Comparison of ENCODE assay signal across 8 cellular contexts in the genomic region with DNA sequence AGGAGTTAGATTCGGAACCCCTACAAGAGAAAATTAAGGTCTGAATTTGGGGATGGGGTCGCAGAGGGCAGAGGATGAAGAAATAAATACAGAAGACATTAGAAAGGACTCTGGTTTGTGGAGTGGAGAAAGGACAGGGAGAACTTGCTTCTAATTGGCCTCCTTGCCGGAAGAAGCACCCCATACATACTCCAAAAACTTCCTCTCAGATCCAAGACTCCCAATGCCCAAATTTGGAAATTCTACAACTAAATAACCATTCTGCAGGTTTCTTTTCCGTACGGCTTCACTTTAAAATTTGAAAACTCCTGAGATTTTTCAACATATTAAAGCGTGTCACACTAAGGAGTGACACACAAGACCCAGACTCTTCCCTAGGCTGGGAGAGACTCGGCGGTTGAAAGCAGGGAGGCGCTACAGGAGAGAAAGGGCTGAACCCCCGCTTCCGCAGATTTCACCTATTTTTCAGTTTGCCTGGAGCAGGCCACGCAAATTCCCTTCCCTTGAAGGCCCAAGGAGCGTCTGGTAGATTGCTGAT. TPM values are rescaled to one million over a fixed set of nuclear protein-coding genes. Genes with fewer than 3 reads are reported as not detected.
A peak's percentile ranks its signal among the peaks of the same experiment; 100 is the strongest.
DNase-seq lines count a peak whose midpoint lies in the region; ATAC-seq and TF ChIP-seq lines count a peak whose summit lies in the region.

No MANE protein-coding gene starts in this region.

- peak overlapping the region; percentile 88 for H3K4me2 ChIP-seq in DOHH2 (ENCODE audit: low read length)

- no peaks in the 10 kb centered on the region for H3K9me3 ChIP-seq in DOHH2 (ENCODE audit: control insufficient read depth, insufficient read depth, low read length)
- no peaks in the 10 kb centered on the region for H3K9me3 ChIP-seq in HUES48 (ENCODE audit: control insufficient read depth, insufficient read depth, low read length)

- H3K36me3 Mint-ChIP-seq in activated naive CD8-positive, alpha-beta T cell treated with anti-CD3 and anti-CD28 coated beads, Interleukin-2, amount 50 U/mL, for 24 hours (ENCODE audit: low read depth): peaks cover 61% of the 10 kb centered on the region
- peaks cover 32 to 52% of the 10 kb centered on the region in 2 donors for H3K36me3 Mint-ChIP-seq in stimulated activated naive B cell treated with anti-CD40 and anti-IgM and Interleukin-4, amounts not matched to agents 10 μg/mL and 1 μg/mL and 100 μg/mL, for 72 hours

- peak overlapping the region; percentile 99 for H3K4me3 ChIP-seq in DOHH2 (ENCODE audit: low read length)
- H3K4me3 ChIP-seq in HUES48 (ENCODE audit: low read depth, low read length): peak overlapping the region; percentile 87

- H3K27ac ChIP-seq in DOHH2 (ENCODE audit: low read depth, low read length) (peak overlapping the region; percentile 88), HUES48 (ENCODE audit: low read depth, low read length) (peak overlapping the region; percentile 100)

- H3K27me3 ChIP-seq in DOHH2 (ENCODE audit: control insufficient read depth, low read length): no peaks in the 10 kb centered on the region
- H3K27me3 ChIP-seq in HUES48 (ENCODE audit: control insufficient read depth, insufficient read depth, low read length): no peaks in the 10 kb centered on the region

- no peaks in the 10 kb centered on the region for H3K9me3 Mint-ChIP-seq in activated naive CD8-positive, alpha-beta T cell treated with anti-CD3 and anti-CD28 coated beads, Interleukin-2, amount 50 U/mL, for 24 hours
- H3K9me3 Mint-ChIP-seq in stimulated activated naive B cell treated with anti-CD40 and anti-IgM and Interleukin-4, amounts not matched to agents 10 μg/mL and 1 μg/mL and 100 μg/mL, for 72 hours: peaks cover 4 to 6% of the 10 kb centered on the region in 2 donors

- no peaks in the 10 kb centered on the region for H3K27me3 Mint-ChIP-seq in activated naive CD8-positive, alpha-beta T cell treated with anti-CD3 and anti-CD28 coated beads, Interleukin-2, amount 50 U/mL, for 24 hours
- no peaks in the 10 kb centered on the region for H3K27me3 Mint-ChIP-seq in stimulated activated naive B cell treated with anti-CD40 and anti-IgM and Interleukin-4, amounts not matched to agents 10 μg/mL and 1 μg/mL and 100 μg/mL, for 72 hours

- peaks cover 60% of the 10 kb centered on the region for H3K36me3 ChIP-seq in DOHH2 (ENCODE audit: control insufficient read depth, low read length)
- peaks cover 40% of the 10 kb centered on the region for H3K36me3 ChIP-seq in HUES48 (ENCODE audit: control insufficient read depth, insufficient read depth, low read length)

- peak overlapping the region; percentile 98 for H3K4me3 Mint-ChIP-seq in activated naive CD8-positive, alpha-beta T cell treated with anti-CD3 and anti-CD28 coated beads, Interleukin-2, amount 50 U/mL, for 24 hours
- peak overlapping the region; percentile 97 to 100 for H3K4me3 Mint-ChIP-seq in stimulated activated naive B cell treated with anti-CD40 and anti-IgM and Interleukin-4, amounts not matched to agents 10 μg/mL and 1 μg/mL and 100 μg/mL, for 72 hours

- no peaks in the 10 kb centered on the region for H3K9me2 ChIP-seq in DOHH2 (replicated peaks; ENCODE audit: control insufficient read depth, low read length)

- peaks cover 40% of the 10 kb centered on the region for H3F3A ChIP-seq in DOHH2 (ENCODE audit: control insufficient read depth, insufficient read depth)

- peak overlapping the region; percentile 98 for H3K9ac ChIP-seq in HUES48 (ENCODE audit: low read depth, low read length)

- peak overlapping the region; percentile 99 for H3K27ac Mint-ChIP-seq in activated naive CD8-positive, alpha-beta T cell treated with anti-CD3 and anti-CD28 coated beads, Interleukin-2, amount 50 U/mL, for 24 hours
- peak overlapping the region; percentile 100 for H3K27ac Mint-ChIP-seq in stimulated activated naive B cell treated with anti-CD40 and anti-IgM and Interleukin-4, amounts not matched to agents 10 μg/mL and 1 μg/mL and 100 μg/mL, for 72 hours

- DNase-seq in activated naive CD8-positive, alpha-beta T cell treated with anti-CD3 and anti-CD28 coated beads, Interleukin-2, amount 50 U/mL, for 24 hours: no peak
- peak; percentile 11 for DNase-seq in iPS-NIHi7 (ENCODE audit: extremely low spot score)
- no peak for DNase-seq in stimulated activated naive B cell treated with anti-CD40 and anti-IgM and Interleukin-4, amounts not matched to agents 10 μg/mL and 1 μg/mL and 100 μg/mL, for 72 hours
- DNase-seq in NCI-H2081 treated with DMSO at 0.1 percent for 48 hours (lab: John Stamatoyannopoulos, UW): no peak
- no peak for DNase-seq in mucosa of gallbladder (ENCODE audit: low spot score)

- no peak for ATAC-seq in activated naive CD8-positive, alpha-beta T cell treated with anti-CD3 and anti-CD28 coated beads, Interleukin-2, amount 50 U/mL, for 24 hours
- ATAC-seq in stimulated activated naive B cell treated with anti-CD40 and anti-IgM and Interleukin-4, amounts not matched to agents 10 μg/mL and 1 μg/mL and 100 μg/mL, for 72 hours (replicated peaks): no peak
- no peak for ATAC-seq in GM21423 (IDR thresholded peaks at IDR 0.05; ENCODE audit: unreplicated experiment)

- peaks cover 65% of the 10 kb centered on the region for H3K4me1 Mint-ChIP-seq in activated naive CD8-positive, alpha-beta T cell treated with anti-CD3 and anti-CD28 coated beads, Interleukin-2, amount 50 U/mL, for 24 hours
- H3K4me1 Mint-ChIP-seq in stimulated activated naive B cell treated with anti-CD40 and anti-IgM and Interleukin-4, amounts not matched to agents 10 μg/mL and 1 μg/mL and 100 μg/mL, for 72 hours: peaks cover 40 to 71% of the 10 kb centered on the region in 2 donors

- peaks cover 4% of the 10 kb centered on the region for H4K20me1 ChIP-seq in DOHH2 (ENCODE audit: control insufficient read depth, insufficient read depth, low read depth, low read length)

- H3K4me1 ChIP-seq in DOHH2 (ENCODE audit: control insufficient read depth, low read length) (peaks cover 49% of the 10 kb centered on the region), HUES48 (ENCODE audit: control insufficient read depth, insufficient read depth, low read length) (peaks cover 15% of the 10 kb centered on the region)

- no peak for TF ChIP-seq CTCF in DOHH2 (IDR thresholded peaks at IDR 0.05; ENCODE audit: low read depth, low read length, poor library complexity, severe bottlenecking)

- peaks cover 80% of the 10 kb centered on the region for H3K79me2 ChIP-seq in DOHH2 (ENCODE audit: control insufficient read depth, low read length)

RNA-seq across cellular contexts. Expression of gene CLHC1, which starts 0.5 kb away (rescaled TPM):
- total RNA-seq in mucosa of gallbladder: 20.1 TPM

RNA-seq across cellular contexts. Expression of gene RPS27A, which starts 0.9 kb away (rescaled TPM):
- 605 TPM for total RNA-seq in mucosa of gallbladder

RNA-seq across cellular contexts. Expression of gene MTIF2, which starts 37.4 kb away (rescaled TPM):
- 22.8 TPM for total RNA-seq in mucosa of gallbladder
